ENCODE assay signal across 22 cellular contexts in the genomic region with DNA sequence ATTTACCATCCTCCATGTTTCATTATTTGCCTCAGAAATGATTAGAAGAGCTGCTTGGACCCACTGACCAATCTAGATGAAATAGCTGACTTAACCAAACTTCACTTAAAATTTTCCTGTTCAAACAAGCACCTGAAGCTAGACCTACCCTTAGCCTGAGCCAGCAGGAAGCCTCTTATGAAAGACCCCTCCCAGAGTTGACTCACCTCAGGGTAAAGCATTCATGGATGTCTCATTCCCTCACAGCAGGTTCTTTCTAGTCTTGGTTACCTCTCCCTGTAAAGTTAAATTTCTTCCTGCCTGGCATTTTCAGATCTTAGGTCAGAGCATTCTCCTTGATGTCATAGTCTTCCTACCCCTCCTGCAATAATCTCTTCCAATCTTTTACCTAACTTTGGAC.
DNase-seq lines count a peak whose midpoint lies in the region; ATAC-seq, FAIRE-seq and TF ChIP-seq lines count a peak whose summit lies in the region.
"Had no signal": no experiment of that assay in that cellular context is flagged by ENCODE, and none has a peak within 500 bp of the region (broad histone marks: within the 10 kb centered on the region; RNA-seq: fewer than 3 reads in every experiment).

No MANE protein-coding gene starts in this region.

- peak overlapping the region; percentile 37; the same call in 2 of the 3 replicates for H3K4me2 ChIP-seq in A549
- H3K4me2 ChIP-seq: PC-9 had no signal

- H3K4me3 Mint-ChIP-seq in activated CD4-positive, alpha-beta T cell treated with anti-CD3 and anti-CD28 coated beads for 36 hours, result no peak overlapping the region
- H3K4me3 Mint-ChIP-seq: B cell; CD4-positive, CD25-positive, alpha-beta regulatory T cell had no signal

- H3K27ac Mint-ChIP-seq in activated CD4-positive, alpha-beta T cell treated with anti-CD3 and anti-CD28 coated beads for 36 hours, result no peak overlapping the region
- H3K27ac Mint-ChIP-seq: B cell; CD4-positive, CD25-positive, alpha-beta regulatory T cell had no signal

- no peak for TF ChIP-seq POLR2A in A549 (IDR thresholded peaks at IDR 0.05; ENCODE audit: low read length)

- ATAC-seq in A549 (no peak), RWPE2 (ENCODE audit: low read depth) (peak; percentile 95), foreskin keratinocyte (peak; percentile 98)
- ATAC-seq in activated CD4-positive, alpha-beta T cell treated with anti-CD3 and anti-CD28 coated beads for 36 hours, result no peak
- ATAC-seq: GM12878 had no signal

- H3K27me3 ChIP-seq in HUES6 (ENCODE audit: control insufficient read depth, insufficient read depth, low read length) (no peaks in the 10 kb centered on the region), RWPE2 (ENCODE audit: insufficient read depth, poor library complexity, severe bottlenecking) (peaks cover 3% of the 10 kb centered on the region), foreskin keratinocyte (no peaks in the 10 kb centered on the region)
- H3K27me3 ChIP-seq: SJSA1 had no signal

- H3K36me3 Mint-ChIP-seq in activated CD4-positive, alpha-beta T cell treated with anti-CD3 and anti-CD28 coated beads for 36 hours (ENCODE audit: low read depth), result no peaks in the 10 kb centered on the region
- H3K36me3 Mint-ChIP-seq: CD4-positive, CD25-positive, alpha-beta regulatory T cell had no signal

- no peak for TF ChIP-seq EP300 in A549 (IDR thresholded peaks at IDR 0.05)

- CTCF ChIA-PET in A549 (lab: Yijun Ruan, JAX), result no interaction called here
- CTCF ChIA-PET in activated CD4-positive, alpha-beta T cell treated with anti-CD3 and anti-CD28 coated beads for 36 hours (lab: Charles Lee), result interaction anchor here (0.6 kb wide), 2 partner anchors 22 to 825 kb away, joined by 3 to 4 read pairs; no protein-coding TSS in a partner anchor

- H3K4me1 ChIP-seq in A549 (no peaks in the 10 kb centered on the region), HUES6 (ENCODE audit: control insufficient read depth, insufficient read depth, low read length) (peaks cover 4% of the 10 kb centered on the region; the same call in 1 of the 2 replicates), RWPE2 (ENCODE audit: insufficient read depth, poor library complexity, severe bottlenecking) (peaks cover 11% of the 10 kb centered on the region), foreskin keratinocyte (peaks cover 10% of the 10 kb centered on the region)
- H3K4me1 ChIP-seq: SJSA1 had no signal

- TF ChIP-seq RAD21 in A549 (conservative IDR thresholded peaks at IDR 0.05 in 1 of 2, IDR thresholded peaks at IDR 0.05 in 1 of 2), result no peak

- H3K36me3 ChIP-seq in HUES6 (ENCODE audit: control insufficient read depth, insufficient read depth, low read length) (no peaks in the 10 kb centered on the region), RWPE2 (ENCODE audit: low read depth) (no peaks in the 10 kb centered on the region)
- H3K36me3 ChIP-seq: SJSA1 had no signal

- H3K4me3 ChIP-seq in A549 (no peak overlapping the region), HUES6 (ENCODE audit: low read depth, low read length) (no peak overlapping the region), RWPE2 (ENCODE audit: severe bottlenecking) (no peak overlapping the region)
- H3K4me3 ChIP-seq: GM12878, PC-9, SJSA1 had no signal

- H3K4me1 Mint-ChIP-seq in activated CD4-positive, alpha-beta T cell treated with anti-CD3 and anti-CD28 coated beads for 36 hours, result no peaks in the 10 kb centered on the region
- H3K4me1 Mint-ChIP-seq: B cell; CD4-positive, CD25-positive, alpha-beta regulatory T cell had no signal

- no peak overlapping the region for H3K9ac ChIP-seq in HUES6 (ENCODE audit: low read length)

- POLR2A ChIA-PET in A549 (lab: Yijun Ruan, JAX), result no interaction called here
- POLR2A ChIA-PET in activated CD4-positive, alpha-beta T cell treated with anti-CD3 and anti-CD28 coated beads for 36 hours (lab: Charles Lee), result no interaction called here

- no peaks in the 10 kb centered on the region for H3K27me3 Mint-ChIP-seq in activated CD4-positive, alpha-beta T cell treated with anti-CD3 and anti-CD28 coated beads for 36 hours
- H3K27me3 Mint-ChIP-seq: B cell; CD4-positive, CD25-positive, alpha-beta regulatory T cell had no signal

- DNase-seq in A549 (ENCODE audit: low read depth in 1 of 2, low spot score in 1 of 2) (no peak), RWPE2 (ENCODE audit: low spot score) (no peak), foreskin keratinocyte (peak; percentile 71 to 86), GM19240 (ENCODE audit: insufficient read length, low spot score) (no peak), OCI-M2 (lab: John Stamatoyannopoulos, UW; ENCODE audit: unreplicated experiment) (no peak), DMS 273 treated with DMSO at 0.1 percent for 48 hours (lab: John Stamatoyannopoulos, UW) (no peak)
- DNase-seq in activated CD4-positive, alpha-beta T cell treated with anti-CD3 and anti-CD28 coated beads for 36 hours, result no peak
- DNase-seq: 8988T; CD4-positive, CD25-positive, alpha-beta regulatory T cell; COR-L47; DMS153; EL; GOT3; NCI-H1105; NCI-H2081; NCI-H446 treated with DMSO at 0.1 percent for 48 hours; PC-9 had no signal

- H3K9me3 ChIP-seq in A549, result no peaks in the 10 kb centered on the region
- no peaks in the 10 kb centered on the region for H3K9me3 ChIP-seq in HUES6 (ENCODE audit: control insufficient read depth, insufficient read depth, low read depth, low read length)
- H3K9me3 ChIP-seq in RWPE2 (ENCODE audit: severe bottlenecking), result peaks cover 4% of the 10 kb centered on the region
- H3K9me3 ChIP-seq: SJSA1 had no signal

- H3K27ac ChIP-seq in A549 (no peak overlapping the region), HUES6 (ENCODE audit: low read depth, low read length) (peak overlapping the region; percentile 23; the same call in 1 of the 2 replicates), RWPE2 (ENCODE audit: poor library complexity, severe bottlenecking) (no peak overlapping the region), foreskin keratinocyte (no peak overlapping the region)
- H3K27ac ChIP-seq: PC-9, SJSA1 had no signal

- peaks cover 3% of the 10 kb centered on the region for H3K9me3 Mint-ChIP-seq in activated CD4-positive, alpha-beta T cell treated with anti-CD3 and anti-CD28 coated beads for 36 hours (ENCODE audit: low read depth)

- TF ChIP-seq CTCF in A549 (IDR thresholded peaks at IDR 0.05), result no peak
- TF ChIP-seq CTCF in RWPE2 (IDR thresholded peaks at IDR 0.05; ENCODE audit: poor library complexity, severe bottlenecking), result no peak
- TF ChIP-seq CTCF in foreskin keratinocyte (conservative IDR thresholded peaks at IDR 0.05), result no peak

- FAIRE-seq in A549 (lab: Jason Lieb, UNC), result no peak
- FAIRE-seq: GM12878, GM19239 had no signal

- intact Hi-C loops in activated CD4-positive, alpha-beta T cell treated with anti-CD3 and anti-CD28 coated beads for 36 hours (cut with DNase I, micrococcal nuclease), result no loop called here

TF ChIP-seq in A549, 52 proteins besides CTCF, POLR2A, EP300 and RAD21:
- TF ChIP-seq MAFK (IDR thresholded peaks at IDR 0.05; ENCODE audit: partially characterized antibody), result no peak

Comparison
In these comparisons a context has a peak if more than half of its experiments do, and no peak if none do; other contexts are left out.
1. ATAC-seq: peak in RWPE2 (single experiment) and foreskin keratinocyte (single experiment); none in A549 (0 of 2) and activated CD4-positive, alpha-beta T cell treated with anti-CD3 and anti-CD28 coated beads for 36 hours (single experiment).
2. DNase-seq: peak in foreskin keratinocyte (2 of 2); none in A549 (0 of 2), RWPE2 (single experiment), GM19240 (single experiment), OCI-M2 (single experiment), DMS 273 treated with DMSO at 0.1 percent for 48 hours (single experiment) and activated CD4-positive, alpha-beta T cell treated with anti-CD3 and anti-CD28 coated beads for 36 hours (single experiment).